15 cellular contexts compared by ENCODE assay signal in the genomic region with DNA sequence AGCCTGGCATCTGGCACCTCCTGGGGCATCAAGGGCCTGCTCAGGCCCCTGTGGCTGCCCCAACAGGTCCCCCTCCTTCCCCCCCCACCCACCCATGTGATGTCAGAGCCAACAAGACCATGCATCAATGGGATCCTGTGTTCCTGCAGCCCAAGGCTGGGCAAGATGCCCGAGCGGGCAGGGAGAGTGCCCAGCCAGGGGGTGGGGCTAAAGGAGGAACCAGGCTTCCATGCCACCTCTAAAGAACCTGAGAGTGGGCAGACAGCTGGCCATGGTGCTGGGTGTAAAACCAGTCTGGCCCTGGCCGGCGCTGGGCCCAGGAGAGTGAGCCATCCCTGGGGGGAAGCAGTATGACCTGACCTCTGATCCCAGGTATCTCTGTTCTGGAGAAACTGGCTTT. TPM values are rescaled to one million over a fixed set of nuclear protein-coding genes. Genes with fewer than 3 reads are reported as not detected.
DNase-seq lines count a peak whose midpoint lies in the region; ATAC-seq and TF ChIP-seq lines count a peak whose summit lies in the region.
"Had no signal": no experiment of that assay in that cellular context is flagged by ENCODE, and none has a peak within 500 bp of the region (broad histone marks: within the 10 kb centered on the region; RNA-seq: fewer than 3 reads in every experiment).

No MANE protein-coding gene starts in this region.

- no peaks in the 10 kb centered on the region for H3K9me3 ChIP-seq in NT2/D1 (ENCODE audit: insufficient read depth, low read length)
- no peaks in the 10 kb centered on the region for H3K9me3 ChIP-seq in colonic mucosa

- H3K4me1 ChIP-seq in NT2/D1 (ENCODE audit: insufficient read depth, insufficient read length) (peaks cover 38% of the 10 kb centered on the region), colonic mucosa (no peaks in the 10 kb centered on the region)

- no peak overlapping the region for H3K27ac ChIP-seq in colonic mucosa

- H3K36me3 ChIP-seq in NT2/D1 (ENCODE audit: insufficient read depth, insufficient read length, low read length) (no peaks in the 10 kb centered on the region), colonic mucosa (no peaks in the 10 kb centered on the region)

- no peak for ATAC-seq in HG03521 (IDR thresholded peaks at IDR 0.05; ENCODE audit: unreplicated experiment)
- ATAC-seq: activated T-cell treated with anti-CD3 and anti-CD28 coated beads, Interleukin-2, amount 50 U/mL, for 4 hours had no signal

- TF ChIP-seq CTCF in colonic mucosa (IDR thresholded peaks at IDR 0.05): no peak

- intact Hi-C loops in head of caudate nucleus (cut with DNase I) (no loop called here), colonic mucosa (cut with DNase I) (no loop called here)

- no peak overlapping the region for H3K4me3 ChIP-seq in NT2/D1 (ENCODE audit: insufficient read length, low read depth)
- no peak overlapping the region for H3K4me3 ChIP-seq in colonic mucosa

- H3K27me3 ChIP-seq in NT2/D1 (ENCODE audit: insufficient read depth, insufficient read length) (no peaks in the 10 kb centered on the region), colonic mucosa (no peaks in the 10 kb centered on the region)

- H3K9ac ChIP-seq in NT2/D1 (ENCODE audit: insufficient read length, low read depth) (peak overlapping the region; percentile 8), colonic mucosa (ENCODE audit: low read depth in 2 of 2, low read length in 2 of 2) (no peak overlapping the region)

- DNase-seq in DMS79 treated with DMSO at 0.1 percent for 48 hours (lab: John Stamatoyannopoulos, UW) (peak; percentile 41), NT2/D1 (ENCODE audit: low read depth, low spot score) (no peak), head of caudate nucleus (peak; percentile 65 to 96 (median 92)), putamen (ENCODE audit: low spot score) (peak; percentile 96), NCI-H2081 (lab: John Stamatoyannopoulos, UW) (no peak), NCI-H2081 treated with DMSO at 0.1 percent for 48 hours (lab: John Stamatoyannopoulos, UW) (no peak), colonic mucosa (no peak)
- DNase-seq: activated CD4-positive, alpha-beta T cell treated with anti-CD3 and anti-CD28 coated beads, Interleukin-2, amount 10 ng/mL, durations not matched to agents 7 days and 5 days; activated T-cell treated with anti-CD3 and anti-CD28 coated beads, Interleukin-2, amount 50 U/mL, for 4 hours; dermis blood vessel endothelial cell; Kasumi-1; mesenchymal stem cell; OCI-M1 had no signal

RNA-seq across cellular contexts. Expression of gene COL16A1, which starts 7.6 kb away (rescaled TPM):
- 10 to 100 TPM in 1 of 2 donors, 1 to 10 TPM in 1; 9.0 to 15.4 TPM for total RNA-seq in colonic mucosa
- total RNA-seq: activated CD4-positive, alpha-beta T cell treated with anti-CD3 and anti-CD28 coated beads, Interleukin-2, amount 10 ng/mL, durations not matched to agents 7 days and 5 days; B cell had no signal

RNA-seq across cellular contexts. Expression of gene PEF1, which starts 51.6 kb away (rescaled TPM):
- 10 to 100 TPM; 57.5 to 67.8 TPM for total RNA-seq in colonic mucosa

Comparison
In these comparisons a context has a peak if more than half of its experiments do, and no peak if none do; other contexts are left out.
1. DNase-seq: peak in DMS79 treated with DMSO at 0.1 percent for 48 hours (single experiment), head of caudate nucleus (42 of 42) and putamen (single experiment); none in NT2/D1 (single experiment), NCI-H2081 (0 of 2), NCI-H2081 treated with DMSO at 0.1 percent for 48 hours (single experiment) and colonic mucosa (single experiment).